ENCODE assay signal across 21 cellular contexts in genomic region chr13:48590141-48590863, GRCh38. TPM values are rescaled to one million over a fixed set of nuclear protein-coding genes. Genes with fewer than 3 reads are reported as not detected.
DNase-seq lines count a peak whose midpoint lies in the region; ATAC-seq and TF ChIP-seq lines count a peak whose summit lies in the region.
"Had no signal": no experiment of that assay in that cellular context is flagged by ENCODE, and none has a peak within 500 bp of the region (broad histone marks: within the 10 kb centered on the region; RNA-seq: fewer than 3 reads in every experiment).

No MANE protein-coding gene starts in this region.

- peak overlapping the region; percentile 64 for H2AFZ ChIP-seq in SU-DHL-6 (ENCODE audit: low read depth, low read length, severe bottlenecking)

- intact Hi-C loops in left colon (cut with DNase I, micrococcal nuclease), result no loop called here
- intact Hi-C loops in prostate gland (cut with DNase I), result loop anchor here (5.0 kb wide), 1 partner anchor 182 kb away; no protein-coding TSS in a partner anchor

- DNase-seq in NCI-H82 (lab: John Stamatoyannopoulos, UW), result peak; percentile 62
- DNase-seq in NCI-H82 treated with DMSO at 0.1 percent for 48 hours (lab: John Stamatoyannopoulos, UW; ENCODE audit: unreplicated experiment), result no peak
- no peak for DNase-seq in left colon
- no peak for DNase-seq in prostate gland (ENCODE audit: low spot score)
- DNase-seq in NCI-H748 treated with DMSO at 0.1 percent for 48 hours (lab: John Stamatoyannopoulos, UW), result no peak
- DNase-seq in omental fat pad (ENCODE audit: low spot score), result no peak
- DNase-seq: activated CD4-positive, alpha-beta T cell treated with anti-CD3 and anti-CD28 coated beads, Interleukin-2, amount 10 ng/mL, durations not matched to agents 7 days and 5 days; AML-193; CD8-positive, alpha-beta memory T cell; dorsolateral prefrontal cortex; heart right ventricle; NCI-H1436 treated with DMSO at 0.1 percent for 48 hours; NCI-H2171; nucleus accumbens; retina; Right ventricle myocardium superior; T-helper 1 cell; upper lobe of left lung had no signal

- WGBS in prostate gland, result 73% methylated on average over 5 of the region's 5 CpGs

- H3F3A ChIP-seq in SU-DHL-6 (ENCODE audit: insufficient read depth), result no peaks in the 10 kb centered on the region

- no peaks in the 10 kb centered on the region for H3K79me2 ChIP-seq in SU-DHL-6 (ENCODE audit: insufficient read depth, low read length)

- H3K27ac ChIP-seq in SU-DHL-6 (ENCODE audit: low read depth, low read length), result no peak overlapping the region
- peak overlapping the region; percentile 3 to 43 for H3K27ac ChIP-seq in prostate gland
- H3K27ac ChIP-seq: dorsolateral prefrontal cortex, heart right ventricle, upper lobe of left lung had no signal

- no peaks in the 10 kb centered on the region for H3K9me3 ChIP-seq in SU-DHL-6 (ENCODE audit: insufficient read depth, low read length)
- H3K9me3 ChIP-seq in prostate gland, result no peaks in the 10 kb centered on the region
- H3K9me3 ChIP-seq: mucosa of descending colon, upper lobe of left lung had no signal

- ATAC-seq in left colon (peak; percentile 16), omental fat pad (ENCODE audit: low FRiP score) (no peak), GM18519 (IDR thresholded peaks at IDR 0.05; ENCODE audit: low FRiP score, unreplicated experiment) (no peak)
- ATAC-seq: heart right ventricle had no signal

- H3K4me3 ChIP-seq in SU-DHL-6 (ENCODE audit: insufficient read depth, low read length, poor library complexity, severe bottlenecking) (no peak overlapping the region), prostate gland (no peak overlapping the region)
- H3K4me3 ChIP-seq: dorsolateral prefrontal cortex, heart right ventricle, mucosa of descending colon, upper lobe of left lung had no signal

- H3K27me3 ChIP-seq in SU-DHL-6 (ENCODE audit: low read length) (no peaks in the 10 kb centered on the region), prostate gland (replicated peaks; ENCODE audit: insufficient read depth) (no peaks in the 10 kb centered on the region)
- H3K27me3 ChIP-seq: dorsolateral prefrontal cortex, heart right ventricle, upper lobe of left lung had no signal

- H4K20me1 ChIP-seq in SU-DHL-6 (ENCODE audit: low read depth, low read length), result no peaks in the 10 kb centered on the region

- TF ChIP-seq CTCF in SU-DHL-6 (IDR thresholded peaks at IDR 0.05; ENCODE audit: insufficient read depth, low read length, poor library complexity, severe bottlenecking) (no peak), prostate gland (IDR thresholded peaks at IDR 0.05) (no peak), omental fat pad (IDR thresholded peaks at IDR 0.05) (no peak)

- no peaks in the 10 kb centered on the region for H3K9me2 ChIP-seq in SU-DHL-6 (replicated peaks; ENCODE audit: insufficient read depth, low read length)

- no peaks in the 10 kb centered on the region for H3K4me1 ChIP-seq in prostate gland (replicated peaks)

- peak overlapping the region; percentile 11; the same call in 1 of the 2 replicates for H3K9ac ChIP-seq in SU-DHL-6 (ENCODE audit: low read length)

- no peaks in the 10 kb centered on the region for H3K36me3 ChIP-seq in SU-DHL-6 (ENCODE audit: low read length)
- H3K36me3 ChIP-seq in prostate gland, result no peaks in the 10 kb centered on the region
- H3K36me3 ChIP-seq: heart right ventricle, upper lobe of left lung had no signal

- peak overlapping the region; percentile 31 for H3K4me2 ChIP-seq in SU-DHL-6 (ENCODE audit: low read depth, low read length, poor library complexity, severe bottlenecking)

- TF ChIP-seq POLR2A in prostate gland (IDR thresholded peaks at IDR 0.05), result no peak

RNA-seq across cellular contexts. Expression of gene RCBTB2, which starts 57.4 kb away (rescaled TPM):
- total RNA-seq in left colon (1 to 10 TPM; 4.6 to 6.7 TPM), prostate gland (10 to 100 TPM; 11.6 to 26.2 TPM), omental fat pad (10 to 100 TPM in 3 of 4 donors, 1 to 10 TPM in 1; 6.7 to 30.6 (median 13.0) TPM)
